In the genomic region with DNA sequence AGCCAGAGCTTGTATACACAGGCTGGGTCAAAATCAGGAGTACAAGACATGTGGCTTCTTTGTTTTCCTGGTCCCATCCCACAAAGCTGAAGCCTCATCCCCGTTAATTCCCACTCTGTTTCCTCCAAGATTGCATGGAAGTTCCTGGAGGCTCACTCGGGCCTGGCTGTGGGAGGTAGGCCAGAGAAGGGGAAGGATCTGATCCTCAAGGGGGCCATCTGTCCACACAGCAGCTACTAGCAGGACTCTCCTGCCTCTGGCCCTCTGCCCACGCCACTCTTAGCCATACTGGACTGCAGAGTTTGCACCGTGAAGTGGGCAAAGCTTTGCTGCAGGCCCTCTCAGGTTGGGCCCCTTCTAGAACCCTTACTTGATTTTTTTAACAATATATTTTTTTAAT, we compare ENCODE assay signal across 13 cellular contexts.
A peak's percentile ranks its signal among the peaks of the same experiment; 100 is the strongest.
DNase-seq lines count a peak whose midpoint lies in the region; ATAC-seq and TF ChIP-seq lines count a peak whose summit lies in the region.
"Had no signal": no experiment of that assay in that cellular context is flagged by ENCODE, and none has a peak within 500 bp of the region (broad histone marks: within the 10 kb centered on the region; RNA-seq: fewer than 3 reads in every experiment).

No MANE protein-coding gene starts in this region.

- H3K27ac Mint-ChIP-seq in glutamatergic neuron (ENCODE audit: unreplicated experiment) = peak overlapping the region; percentile 59
- H3K27ac Mint-ChIP-seq in activated T-helper 2 cell treated with anti-CD3 and anti-CD28 coated beads, Interferon-gamma antibody, Interleukin-2, Interleukin-4, amounts not matched to agents 10 μg/mL and 5 μg/mL and 100 μg/mL, durations not matched to agents 14 hours and 24 hours and 36 hours = no peak overlapping the region
- H3K27ac Mint-ChIP-seq: activated naive CD8-positive, alpha-beta T cell; IgD-negative memory B cell had no signal

- 8 to 9% methylated on average over 4 of the region's 4 CpGs for WGBS in aorta, 2 donors

- peak; percentile 28 to 56 for DNase-seq in cardiac muscle cell (ENCODE audit: low read depth in 1 of 2, low spot score in 1 of 2)
- DNase-seq in cardiac septum (ENCODE audit: low spot score) = no peak
- peak; percentile 32 for DNase-seq in glutamatergic neuron
- DNase-seq in aorta = peak in 1 of 2 donors; percentile 81
- no peak for DNase-seq in GM19240 (ENCODE audit: insufficient read length, low spot score)
- no peak for DNase-seq in activated T-helper 2 cell treated with anti-CD3 and anti-CD28 coated beads, Interferon-gamma antibody, Interleukin-2, Interleukin-4, amounts not matched to agents 10 μg/mL and 5 μg/mL and 100 μg/mL, durations not matched to agents 14 hours and 24 hours and 36 hours (ENCODE audit: low spot score)
- no peak for DNase-seq in 8988T
- DNase-seq: NCI-H187 treated with DMSO at 0.1 percent for 48 hours had no signal

- H3K36me3 ChIP-seq in cardiac muscle cell (no peaks in the 10 kb centered on the region), neuron (ENCODE audit: insufficient read depth, low read length) (no peaks in the 10 kb centered on the region), aorta (ENCODE audit: control insufficient read depth in 1 of 2, insufficient read depth in 2 of 2, low read length in 1 of 2) (no peaks in the 10 kb centered on the region)
- H3K36me3 ChIP-seq: gastroesophageal sphincter, thoracic aorta had no signal

- peak overlapping the region; percentile 91 for H3K27ac ChIP-seq in cardiac muscle cell
- peak overlapping the region in 1 of 2 donors; percentile 48 for H3K27ac ChIP-seq in aorta (ENCODE audit: low read depth in 1 of 2, low read length in 2 of 2)

- no peak overlapping the region for H3K4me3 Mint-ChIP-seq in glutamatergic neuron (ENCODE audit: unreplicated experiment)
- no peak overlapping the region for H3K4me3 Mint-ChIP-seq in activated T-helper 2 cell treated with anti-CD3 and anti-CD28 coated beads, Interferon-gamma antibody, Interleukin-2, Interleukin-4, amounts not matched to agents 10 μg/mL and 5 μg/mL and 100 μg/mL, durations not matched to agents 14 hours and 24 hours and 36 hours (ENCODE audit: low read depth)
- H3K4me3 Mint-ChIP-seq: activated naive CD8-positive, alpha-beta T cell; IgD-negative memory B cell had no signal

- peaks cover 2% of the 10 kb centered on the region for H3K9me3 Mint-ChIP-seq in glutamatergic neuron (ENCODE audit: unreplicated experiment)
- H3K9me3 Mint-ChIP-seq in activated T-helper 2 cell treated with anti-CD3 and anti-CD28 coated beads, Interferon-gamma antibody, Interleukin-2, Interleukin-4, amounts not matched to agents 10 μg/mL and 5 μg/mL and 100 μg/mL, durations not matched to agents 14 hours and 24 hours and 36 hours = no peaks in the 10 kb centered on the region

- peak; percentile 54 for ATAC-seq in aorta (ENCODE audit: low FRiP score)
- ATAC-seq: gastroesophageal sphincter had no signal

- H3K4me3 ChIP-seq in cardiac muscle cell (no peak overlapping the region), neuron (ENCODE audit: low read length) (no peak overlapping the region), aorta (ENCODE audit: low read length in 2 of 2) (no peak overlapping the region)
- H3K4me3 ChIP-seq: gastroesophageal sphincter, thoracic aorta had no signal

- H3K36me3 Mint-ChIP-seq in glutamatergic neuron (ENCODE audit: unreplicated experiment) = no peaks in the 10 kb centered on the region
- no peaks in the 10 kb centered on the region for H3K36me3 Mint-ChIP-seq in activated T-helper 2 cell treated with anti-CD3 and anti-CD28 coated beads, Interferon-gamma antibody, Interleukin-2, Interleukin-4, amounts not matched to agents 10 μg/mL and 5 μg/mL and 100 μg/mL, durations not matched to agents 14 hours and 24 hours and 36 hours (ENCODE audit: low read depth)
- H3K36me3 Mint-ChIP-seq: activated naive CD8-positive, alpha-beta T cell; IgD-negative memory B cell had no signal

- H3K27me3 Mint-ChIP-seq in glutamatergic neuron (ENCODE audit: unreplicated experiment) = no peaks in the 10 kb centered on the region
- no peaks in the 10 kb centered on the region for H3K27me3 Mint-ChIP-seq in activated T-helper 2 cell treated with anti-CD3 and anti-CD28 coated beads, Interferon-gamma antibody, Interleukin-2, Interleukin-4, amounts not matched to agents 10 μg/mL and 5 μg/mL and 100 μg/mL, durations not matched to agents 14 hours and 24 hours and 36 hours (ENCODE audit: low read depth)
- H3K27me3 Mint-ChIP-seq: activated naive CD8-positive, alpha-beta T cell; IgD-negative memory B cell had no signal

- TF ChIP-seq CTCF in cardiac muscle cell (IDR thresholded peaks at IDR 0.05; ENCODE audit: low read depth, low read length) = no peak
- no peak for TF ChIP-seq CTCF in glutamatergic neuron (IDR thresholded peaks at IDR 0.05; ENCODE audit: partially characterized antibody, unreplicated experiment)

- H3K4me1 Mint-ChIP-seq in glutamatergic neuron (ENCODE audit: low read depth, unreplicated experiment) = peaks cover 13% of the 10 kb centered on the region
- no peaks in the 10 kb centered on the region for H3K4me1 Mint-ChIP-seq in activated T-helper 2 cell treated with anti-CD3 and anti-CD28 coated beads, Interferon-gamma antibody, Interleukin-2, Interleukin-4, amounts not matched to agents 10 μg/mL and 5 μg/mL and 100 μg/mL, durations not matched to agents 14 hours and 24 hours and 36 hours (ENCODE audit: low read depth)
- H3K4me1 Mint-ChIP-seq: IgD-negative memory B cell had no signal

- no peaks in the 10 kb centered on the region for H3K9me3 ChIP-seq in cardiac muscle cell (ENCODE audit: low read depth)
- no peaks in the 10 kb centered on the region for H3K9me3 ChIP-seq in neuron (ENCODE audit: low read length)
- no peaks in the 10 kb centered on the region for H3K9me3 ChIP-seq in aorta (ENCODE audit: control insufficient read depth, low read length)
- H3K9me3 ChIP-seq: gastroesophageal sphincter, thoracic aorta had no signal

- H3K27me3 ChIP-seq in cardiac muscle cell = no peaks in the 10 kb centered on the region
- no peaks in the 10 kb centered on the region for H3K27me3 ChIP-seq in neuron (ENCODE audit: insufficient read depth, low read length)
- H3K27me3 ChIP-seq in aorta (ENCODE audit: control insufficient read depth in 1 of 2, insufficient read depth in 2 of 2, low read length in 1 of 2) = no peaks in the 10 kb centered on the region
- H3K27me3 ChIP-seq: gastroesophageal sphincter had no signal

- H2AFZ ChIP-seq in neuron (ENCODE audit: low read depth, low read length) = peak overlapping the region; percentile 8

- intact Hi-C loops in cardiac septum (cut with DNase I) = no loop called here
- intact Hi-C loops in aorta (cut with DNase I) = no loop called here
- intact Hi-C loops in activated T-helper 2 cell treated with anti-CD3 and anti-CD28 coated beads, Interferon-gamma antibody, Interleukin-2, Interleukin-4, amounts not matched to agents 10 μg/mL and 5 μg/mL and 100 μg/mL, durations not matched to agents 14 hours and 24 hours and 36 hours (cut with micrococcal nuclease) = no loop called here

- H3K4me1 ChIP-seq in cardiac muscle cell (ENCODE audit: low read depth) (peaks cover 29% of the 10 kb centered on the region), neuron (ENCODE audit: insufficient read depth, low read length) (peaks cover 37% of the 10 kb centered on the region), aorta (ENCODE audit: control insufficient read depth in 1 of 2, insufficient read depth in 2 of 2, low read length in 2 of 2) (peaks cover 0 to 4% of the 10 kb centered on the region in 2 donors)

Comparison
In these comparisons a context has a peak if more than half of its experiments do, and no peak if none do; other contexts are left out.
1. DNase-seq: peak in cardiac muscle cell (2 of 2) and glutamatergic neuron (single experiment); none in cardiac septum (single experiment), GM19240 (single experiment), activated T-helper 2 cell treated with anti-CD3 and anti-CD28 coated beads, Interferon-gamma antibody, Interleukin-2, Interleukin-4, amounts not matched to agents 10 μg/mL and 5 μg/mL and 100 μg/mL, durations not matched to agents 14 hours and 24 hours and 36 hours (single experiment) and 8988T (single experiment).